8 cellular contexts compared by ENCODE assay signal in genomic region chr20:3980260-3981131, GRCh38.
DNase-seq lines count a peak whose midpoint lies in the region; TF ChIP-seq lines count a peak whose summit lies in the region.

No MANE protein-coding gene starts in this region.

- no peak for TF ChIP-seq EP300 in Ishikawa (IDR thresholded peaks at IDR 0.05; ENCODE audit: borderline replicate concordance)

- DNase-seq in COLO829 (ENCODE audit: low spot score) (peak; percentile 28), germinal center (ENCODE audit: low spot score) (peak; percentile 9), globus pallidus (ENCODE audit: low spot score) (no peak), NCI-H2171 (lab: John Stamatoyannopoulos, UW) (no peak), D341Med (ENCODE audit: low spot score) (no peak)
- DNase-seq in activated T-cell treated with anti-CD3 and anti-CD28 coated beads, Interleukin-2, amount 50 U/mL, for 1 hour = peak; percentile 30
- DNase-seq in stimulated activated CD4-positive, alpha-beta T cell treated with anti-CD3 and anti-CD28 coated beads, Interleukin-12 subunit alpha, Interleukin-12 subunit beta, amount 100 ng/mL, for 48 hours (ENCODE audit: low read depth in 2 of 3, low spot score in 1 of 3) = peak; percentile 12 to 30 (median 12)

- TF ChIP-seq RAD21 in Ishikawa (IDR thresholded peaks at IDR 0.05; ENCODE audit: low read depth) = no peak

TF ChIP-seq in Ishikawa, 13 proteins besides CTCF, POLR2A, EP300 and RAD21:
- no peak for TF ChIP-seq TCF12 (IDR thresholded peaks at IDR 0.05; ENCODE audit: low read depth)
- no peak for TF ChIP-seq ZBTB7A (IDR thresholded peaks at IDR 0.05; ENCODE audit: low read depth)
- no peak for TF ChIP-seq TEAD4 (IDR thresholded peaks at IDR 0.05)
- no peak for TF ChIP-seq EGR1 (IDR thresholded peaks at IDR 0.05)
- 0 out of 2 replicates have a peak, but pooled peaks have one; percentile 34 for TF ChIP-seq CEBPB (IDR thresholded peaks at IDR 0.05)
- no peak for TF ChIP-seq NFIC (IDR thresholded peaks at IDR 0.05)
TF ChIP-seq in Ishikawa: peak in this region for 1.

Comparison
In these comparisons a context has a peak if more than half of its experiments do, and no peak if none do; other contexts are left out.
1. DNase-seq: peak in COLO829 (single experiment), activated T-cell treated with anti-CD3 and anti-CD28 coated beads, Interleukin-2, amount 50 U/mL, for 1 hour (single experiment), germinal center (single experiment) and stimulated activated CD4-positive, alpha-beta T cell treated with anti-CD3 and anti-CD28 coated beads, Interleukin-12 subunit alpha, Interleukin-12 subunit beta, amount 100 ng/mL, for 48 hours (3 of 3); none in globus pallidus (single experiment), NCI-H2171 (single experiment) and D341Med (single experiment).